Comparison of ENCODE assay signal across 13 cellular contexts in genomic region chr3:188431553-188431952, GRCh38.
DNase-seq lines count a peak whose midpoint lies in the region; ATAC-seq and TF ChIP-seq lines count a peak whose summit lies in the region.
"Had no signal": no experiment of that assay in that cellular context is flagged by ENCODE, and none has a peak within 500 bp of the region (broad histone marks: within the 10 kb centered on the region; RNA-seq: fewer than 3 reads in every experiment).

No MANE protein-coding gene starts in this region.

- peaks cover 12% of the 10 kb centered on the region for H3K9me3 Mint-ChIP-seq in activated B cell treated with CpG ODN at 0.5 μM for 24 hours
- peaks cover 3 to 11% of the 10 kb centered on the region in 2 donors for H3K9me3 Mint-ChIP-seq in stimulated activated naive CD8-positive, alpha-beta T cell treated with anti-CD3 and anti-CD28 coated beads, Interleukin-15, amount 100 ng/mL, for 72 hours
- H3K9me3 Mint-ChIP-seq: activated naive CD4-positive, alpha-beta T cell treated with anti-CD3 and anti-CD28 coated beads for 36 hours had no signal

- H3K9me3 ChIP-seq in right atrium auricular region (no peaks in the 10 kb centered on the region), upper lobe of right lung (no peaks in the 10 kb centered on the region)

- TF ChIP-seq CTCF in right atrium auricular region (IDR thresholded peaks at IDR 0.05) (no peak), activated B cell treated with CpG ODN at 0.5 μM for 24 hours (IDR thresholded peaks at IDR 0.05) (no peak), upper lobe of right lung (IDR thresholded peaks at IDR 0.05) (no peak)

- CTCF ChIA-PET in activated B cell treated with CpG ODN at 0.5 μM for 24 hours (lab: Charles Lee): interaction anchor here (1.4 to 2.0 kb wide), 3 partner anchors 32 to 127 kb away, joined by 3 to 8 read pairs (median 4); no protein-coding TSS in a partner anchor

- no peak overlapping the region for H3K4me3 ChIP-seq in right atrium auricular region
- no peak overlapping the region for H3K4me3 ChIP-seq in upper lobe of right lung
- H3K4me3 ChIP-seq: GM12878 had no signal

- H3K27ac Mint-ChIP-seq in activated B cell treated with CpG ODN at 0.5 μM for 24 hours: peak overlapping the region; percentile 100
- H3K27ac Mint-ChIP-seq in stimulated activated naive CD8-positive, alpha-beta T cell treated with anti-CD3 and anti-CD28 coated beads, Interleukin-15, amount 100 ng/mL, for 72 hours: peak overlapping the region in 1 of 2 donors; percentile 21
- H3K27ac Mint-ChIP-seq: activated naive CD4-positive, alpha-beta T cell treated with anti-CD3 and anti-CD28 coated beads for 36 hours had no signal

- H3K27me3 Mint-ChIP-seq in activated B cell treated with CpG ODN at 0.5 μM for 24 hours: no peaks in the 10 kb centered on the region
- H3K27me3 Mint-ChIP-seq in stimulated activated naive CD8-positive, alpha-beta T cell treated with anti-CD3 and anti-CD28 coated beads, Interleukin-15, amount 100 ng/mL, for 72 hours: no peaks in the 10 kb centered on the region

- H3K27me3 ChIP-seq in right atrium auricular region (no peaks in the 10 kb centered on the region), upper lobe of right lung (no peaks in the 10 kb centered on the region)

- H3K36me3 Mint-ChIP-seq in activated B cell treated with CpG ODN at 0.5 μM for 24 hours (ENCODE audit: low read depth): peaks cover 17% of the 10 kb centered on the region

- POLR2A ChIA-PET in activated B cell treated with CpG ODN at 0.5 μM for 24 hours (lab: Charles Lee): interaction anchor here (1.0 to 6.5 kb wide), 9 partner anchors 9 to 692 kb away, joined by 3 to 50 read pairs (median 8); no protein-coding TSS in a partner anchor

- H3K4me1 ChIP-seq in right atrium auricular region (peaks cover 0 to 41% of the 10 kb centered on the region in 2 donors), upper lobe of right lung (peaks cover 23% of the 10 kb centered on the region)

- intact Hi-C loops in Right ventricle myocardium superior (cut with DNase I) (no loop called here), activated B cell treated with CpG ODN at 0.5 μM for 24 hours (cut with micrococcal nuclease) (loop anchor here (5.0 kb wide), 1 partner anchor 124 kb away; no protein-coding TSS in a partner anchor), upper lobe of right lung (cut with DNase I) (no loop called here)

- peak overlapping the region; percentile 0 for H3K4me3 Mint-ChIP-seq in activated B cell treated with CpG ODN at 0.5 μM for 24 hours
- no peak overlapping the region for H3K4me3 Mint-ChIP-seq in stimulated activated naive CD8-positive, alpha-beta T cell treated with anti-CD3 and anti-CD28 coated beads, Interleukin-15, amount 100 ng/mL, for 72 hours
- H3K4me3 Mint-ChIP-seq: activated naive CD4-positive, alpha-beta T cell treated with anti-CD3 and anti-CD28 coated beads for 36 hours had no signal

- ATAC-seq in Right ventricle myocardium superior (ENCODE audit: poor library complexity): peak; percentile 57
- no peak for ATAC-seq in activated B cell treated with CpG ODN at 0.5 μM for 24 hours (ENCODE audit: low read depth)
- peak; percentile 90 for ATAC-seq in upper lobe of right lung
- ATAC-seq in stimulated activated naive CD8-positive, alpha-beta T cell treated with anti-CD3 and anti-CD28 coated beads, Interleukin-15, amount 100 ng/mL, for 72 hours: no peak
- no peak for ATAC-seq in HG02981 (IDR thresholded peaks at IDR 0.05; ENCODE audit: unreplicated experiment)
- ATAC-seq: GM12878 had no signal

- H3K27ac ChIP-seq in right atrium auricular region: peak overlapping the region in 1 of 2 donors; percentile 23
- H3K27ac ChIP-seq in upper lobe of right lung: peak overlapping the region; percentile 9

- DNase-seq in Right ventricle myocardium superior (no peak), right atrium auricular region (ENCODE audit: low spot score) (no peak), activated B cell treated with CpG ODN at 0.5 μM for 24 hours (no peak), iris pigment epithelial cell (ENCODE audit: low read depth) (peak; percentile 91), upper lobe of right lung (no peak), SW480 (ENCODE audit: low spot score) (no peak)
- no peak for DNase-seq in stimulated activated naive CD8-positive, alpha-beta T cell treated with anti-CD3 and anti-CD28 coated beads, Interleukin-15, amount 100 ng/mL, for 72 hours
- DNase-seq: ACHN; activated naive CD4-positive, alpha-beta T cell treated with anti-CD3 and anti-CD28 coated beads for 36 hours; NCI-H510A; nucleus accumbens had no signal

- H3K36me3 ChIP-seq in right atrium auricular region (no peaks in the 10 kb centered on the region), upper lobe of right lung (no peaks in the 10 kb centered on the region)

- peaks cover 90% of the 10 kb centered on the region for H3K4me1 Mint-ChIP-seq in activated B cell treated with CpG ODN at 0.5 μM for 24 hours
- peaks cover 24% of the 10 kb centered on the region for H3K4me1 Mint-ChIP-seq in stimulated activated naive CD8-positive, alpha-beta T cell treated with anti-CD3 and anti-CD28 coated beads, Interleukin-15, amount 100 ng/mL, for 72 hours

Comparison
In these comparisons a context has a peak if more than half of its experiments do, and no peak if none do; other contexts are left out.
1. ATAC-seq: peak in Right ventricle myocardium superior (single experiment) and upper lobe of right lung (single experiment); none in activated B cell treated with CpG ODN at 0.5 μM for 24 hours (single experiment), stimulated activated naive CD8-positive, alpha-beta T cell treated with anti-CD3 and anti-CD28 coated beads, Interleukin-15, amount 100 ng/mL, for 72 hours (single experiment) and HG02981 (single experiment).